ENCODE assay signal across 13 cellular contexts in the genomic region with DNA sequence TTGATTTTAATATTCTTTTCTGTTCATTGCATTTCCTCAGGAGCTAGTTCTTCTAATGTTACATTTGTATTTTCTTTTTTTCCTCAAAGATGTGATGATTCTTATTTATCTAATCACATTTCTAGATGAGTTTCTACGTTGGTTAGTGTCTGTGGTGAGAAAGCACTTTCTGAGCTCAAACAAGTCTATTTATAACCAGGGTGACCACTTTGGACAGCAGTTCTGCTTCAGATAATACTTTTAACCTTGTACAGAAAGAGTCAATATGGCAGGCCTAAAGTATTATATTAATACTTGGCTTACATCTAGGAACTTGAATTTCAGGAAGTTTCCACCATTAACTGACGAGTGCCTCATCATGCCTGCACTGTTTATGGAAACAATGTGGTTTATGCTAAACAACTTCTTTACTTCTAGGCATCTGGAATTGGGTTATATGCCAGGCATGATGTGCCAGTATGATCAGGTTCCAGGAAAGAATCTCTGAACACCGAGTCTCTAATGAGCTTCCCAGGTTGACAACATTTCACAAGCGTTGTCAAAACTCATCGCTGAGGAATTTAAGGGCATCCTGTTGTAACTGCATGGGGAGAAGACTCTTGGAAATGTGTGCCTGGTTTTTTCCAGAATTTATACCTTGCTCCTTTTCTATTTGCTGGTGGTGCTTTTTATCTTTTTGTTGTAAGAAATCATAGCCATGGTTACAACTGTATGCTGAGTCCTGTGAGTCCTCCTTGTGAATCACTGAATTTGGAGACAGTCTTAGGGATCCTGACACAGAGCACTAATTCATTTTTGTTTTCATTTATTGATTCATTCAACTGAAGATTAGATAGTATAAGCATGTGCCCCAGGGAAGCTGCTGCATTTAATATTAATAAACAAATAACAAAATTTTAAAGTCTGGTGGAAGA.
DNase-seq lines count a peak whose midpoint lies in the region; ATAC-seq and TF ChIP-seq lines count a peak whose summit lies in the region.
"Had no signal": no experiment of that assay in that cellular context is flagged by ENCODE, and none has a peak within 500 bp of the region (broad histone marks: within the 10 kb centered on the region; RNA-seq: fewer than 3 reads in every experiment).

No MANE protein-coding gene starts in this region.

- no peak overlapping the region for H3K4me2 ChIP-seq in smooth muscle cell
- H3K4me2 ChIP-seq in GM23248 (ENCODE audit: unreplicated experiment): no peak overlapping the region

- H3K4me1 ChIP-seq in smooth muscle cell (ENCODE audit: low read depth) (peaks cover 7% of the 10 kb centered on the region), GM23248 (ENCODE audit: insufficient read depth) (no peaks in the 10 kb centered on the region)

- H3K36me3 ChIP-seq in smooth muscle cell (ENCODE audit: low read depth) (no peaks in the 10 kb centered on the region), GM23248 (ENCODE audit: low read depth) (no peaks in the 10 kb centered on the region)

- WGBS in smooth muscle cell (ENCODE audit: low lambda C conversion rate): 67% methylated on average over 5 of the region's 5 CpGs
- 16 to 18% methylated on average over 5 of the region's 5 CpGs for WGBS in GM23248 (ENCODE audit: low coverage in 1 of 2, low lambda C conversion rate in 2 of 2, missing lambda C conversion rate in 2 of 2), 2 experiments

- no peaks in the 10 kb centered on the region for H3F3A ChIP-seq in smooth muscle cell (ENCODE audit: low read depth)
- no peaks in the 10 kb centered on the region for H3F3A ChIP-seq in GM23248 (ENCODE audit: insufficient read depth)

- H3K27ac ChIP-seq in smooth muscle cell (ENCODE audit: low read depth) (peak overlapping the region; percentile 9), GM23248 (no peak overlapping the region)

- no peaks in the 10 kb centered on the region for H3K9me2 ChIP-seq in GM23248 (ENCODE audit: insufficient read depth)

- H3K9me3 ChIP-seq in smooth muscle cell (replicated peaks; ENCODE audit: low read depth) (no peaks in the 10 kb centered on the region), GM23248 (ENCODE audit: low read depth) (no peaks in the 10 kb centered on the region)

- H3K4me3 ChIP-seq in smooth muscle cell: no peak overlapping the region
- H3K4me3 ChIP-seq in GM23248: no peak overlapping the region

- DNase-seq in left ventricle myocardium superior: no peak
- no peak for DNase-seq in cardiac septum (ENCODE audit: low spot score)
- peak; percentile 59 to 90 for DNase-seq in SW 1271 (lab: John Stamatoyannopoulos, UW)
- DNase-seq in fibroblast of peridontal ligament (ENCODE audit: extremely low read depth): peak; percentile 4
- no peak for DNase-seq in smooth muscle cell (lab: John Stamatoyannopoulos, UW; ENCODE audit: unreplicated experiment)
- no peak for DNase-seq in NCI-H2171 treated with DMSO at 0.1 percent for 48 hours (lab: John Stamatoyannopoulos, UW)
- no peak for DNase-seq in NCI-H82 treated with DMSO at 0.1 percent for 48 hours (lab: John Stamatoyannopoulos, UW; ENCODE audit: unreplicated experiment)
- DNase-seq in GM23248: no peak
- DNase-seq: ACHN; activated CD4-positive, alpha-beta T cell treated with anti-CD3 and anti-CD28 coated beads for 36 hours; activated T-cell treated with anti-CD3 and anti-CD28 coated beads, Interleukin-2, amount 50 U/mL, for 4 hours; GF-D8; NCI-H1092 treated with DMSO at 0.1 percent for 48 hours had no signal

- ATAC-seq in left ventricle myocardium superior: peak; percentile 63
- ATAC-seq: activated CD4-positive, alpha-beta T cell treated with anti-CD3 and anti-CD28 coated beads for 36 hours; activated T-cell treated with anti-CD3 and anti-CD28 coated beads, Interleukin-2, amount 50 U/mL, for 4 hours had no signal

- H3K9ac ChIP-seq in smooth muscle cell (ENCODE audit: low read depth) (no peak overlapping the region), GM23248 (no peak overlapping the region)

- no peaks in the 10 kb centered on the region for H3K79me2 ChIP-seq in smooth muscle cell (ENCODE audit: low read depth)
- no peaks in the 10 kb centered on the region for H3K79me2 ChIP-seq in GM23248 (ENCODE audit: insufficient read depth)

- intact Hi-C loops in left ventricle myocardium superior (cut with micrococcal nuclease): no loop called here
- intact Hi-C loops in cardiac septum (cut with DNase I): no loop called here

- H4K20me1 ChIP-seq in smooth muscle cell (ENCODE audit: low read depth) (no peaks in the 10 kb centered on the region), GM23248 (ENCODE audit: insufficient read depth) (no peaks in the 10 kb centered on the region)

- no peak for TF ChIP-seq CTCF in smooth muscle cell (IDR thresholded peaks at IDR 0.05; ENCODE audit: borderline replicate concordance, insufficient read depth, poor library complexity, severe bottlenecking)

- H3K27me3 ChIP-seq in smooth muscle cell (ENCODE audit: low read depth): no peaks in the 10 kb centered on the region
- H3K27me3 ChIP-seq in GM23248 (replicated peaks; ENCODE audit: insufficient read depth): no peaks in the 10 kb centered on the region

- in situ Hi-C loops in GM23248 (cut with MboI): no loop called here

- H2AFZ ChIP-seq in smooth muscle cell (ENCODE audit: low read depth) (peak overlapping the region; percentile 2), GM23248 (no peak overlapping the region)

Comparison
In these comparisons a context has a peak if more than half of its experiments do, and no peak if none do; other contexts are left out.
1. DNase-seq: peak in SW 1271 (2 of 2) and fibroblast of peridontal ligament (single experiment); none in left ventricle myocardium superior (single experiment), cardiac septum (single experiment), smooth muscle cell (single experiment), NCI-H2171 treated with DMSO at 0.1 percent for 48 hours (single experiment), NCI-H82 treated with DMSO at 0.1 percent for 48 hours (single experiment) and GM23248 (single experiment).